In the genomic region with DNA sequence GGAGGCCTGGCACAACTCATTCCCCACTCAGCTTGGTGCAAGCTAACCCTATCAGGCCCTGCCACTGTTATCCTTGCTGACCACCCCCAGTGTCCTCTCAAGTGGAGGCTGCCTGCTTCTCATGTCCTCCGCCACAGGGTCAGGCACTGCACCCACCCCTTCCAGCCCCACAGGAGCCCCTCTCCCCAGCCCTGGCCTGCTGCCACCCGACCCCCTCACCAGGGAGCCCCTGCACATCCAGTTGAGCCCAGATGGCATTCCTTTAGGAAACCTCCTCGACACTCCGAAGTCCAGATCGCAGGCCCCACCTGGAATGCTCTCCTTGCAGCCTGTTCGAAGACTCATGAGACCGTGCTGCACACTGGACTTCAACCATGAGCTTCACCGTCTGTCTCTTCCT, we compare ENCODE assay signal across 8 cellular contexts. TPM values are rescaled to one million over a fixed set of nuclear protein-coding genes. Genes with fewer than 3 reads are reported as not detected.
"Had no signal": no experiment of that assay in that cellular context is flagged by ENCODE, and none has a peak within 500 bp of the region (broad histone marks: within the 10 kb centered on the region; RNA-seq: fewer than 3 reads in every experiment).

No MANE protein-coding gene starts in this region.

- H3K9me3 Mint-ChIP-seq: IgD-negative memory B cell had no signal

- H3K4me1 Mint-ChIP-seq: GM23338 had no signal

- FAIRE-seq: H1, H54, HepG2 had no signal

- H3K4me2 ChIP-seq: GM23338 had no signal

- H3K4me3 ChIP-seq: GM23338 had no signal

- H3K27me3 Mint-ChIP-seq: IgD-negative memory B cell had no signal

- H3K4me3 Mint-ChIP-seq: GM23338, H9, IgD-negative memory B cell had no signal

- H3K27ac Mint-ChIP-seq: GM23338 had no signal

- DNase-seq: H9, HCEC 1CT had no signal

- ATAC-seq: GM23338, HepG2 had no signal

- H2AFZ ChIP-seq: GM23338 had no signal

- H3K27ac ChIP-seq: HL-60 had no signal

RNA-seq across cellular contexts. Expression of a gene that starts 48.8 kb away (rescaled TPM):
- total RNA-seq: H9, HepG2 had no signal
- polyA plus RNA-seq: HepG2, IgD-negative memory B cell had no signal
